ENCODE assay signal across 1 cellular context in the genomic region with DNA sequence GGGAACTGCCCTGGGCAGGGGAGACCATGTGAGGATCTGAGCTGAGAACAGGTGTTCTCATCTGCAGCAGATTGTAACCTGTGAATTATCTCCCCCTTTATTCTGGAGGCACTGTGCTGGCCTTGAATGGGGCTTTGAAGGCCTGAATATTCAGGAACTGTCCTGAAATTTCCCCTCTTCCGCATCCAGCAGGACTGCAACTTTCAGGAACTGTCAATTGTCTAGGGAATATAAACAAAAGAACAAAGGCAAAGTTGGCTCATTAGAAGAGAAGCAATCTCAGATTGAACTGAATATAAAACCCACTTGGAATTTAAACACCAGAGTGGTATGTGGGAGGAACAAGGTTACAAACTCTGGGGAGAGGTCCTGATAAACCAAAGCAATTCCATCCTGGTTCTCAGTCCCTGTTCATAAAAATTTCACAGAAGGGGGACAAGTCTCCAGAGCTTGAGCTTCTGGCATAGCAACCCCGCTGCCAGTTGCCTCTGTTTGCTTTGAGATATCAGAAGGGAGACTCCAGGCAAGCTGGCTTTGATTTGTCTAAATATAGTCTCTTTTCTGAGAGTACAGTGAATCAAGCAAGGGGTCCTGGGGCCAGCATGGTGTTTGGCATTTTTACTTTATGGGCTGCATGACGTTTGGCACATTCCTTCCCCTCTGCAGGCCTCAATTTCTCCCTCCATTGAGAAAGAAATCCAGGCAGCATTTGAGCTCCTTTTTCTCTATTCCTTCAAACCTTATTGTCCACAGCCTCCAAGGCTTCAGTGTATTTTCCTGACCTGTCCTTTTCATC.
TF ChIP-seq lines count a peak whose summit lies in the region.

No MANE protein-coding gene starts in this region.

TF ChIP-seq in WTC11, 78 proteins besides CTCF, POLR2A, EP300 and RAD21:
- TF ChIP-seq GTF2I (CRISPR knock-in tag; conservative IDR thresholded peaks at IDR 0.05) = no peak
- TF ChIP-seq CREB1 (CRISPR knock-in tag; IDR thresholded peaks at IDR 0.05) = no peak
- TF ChIP-seq, protein P1, sequence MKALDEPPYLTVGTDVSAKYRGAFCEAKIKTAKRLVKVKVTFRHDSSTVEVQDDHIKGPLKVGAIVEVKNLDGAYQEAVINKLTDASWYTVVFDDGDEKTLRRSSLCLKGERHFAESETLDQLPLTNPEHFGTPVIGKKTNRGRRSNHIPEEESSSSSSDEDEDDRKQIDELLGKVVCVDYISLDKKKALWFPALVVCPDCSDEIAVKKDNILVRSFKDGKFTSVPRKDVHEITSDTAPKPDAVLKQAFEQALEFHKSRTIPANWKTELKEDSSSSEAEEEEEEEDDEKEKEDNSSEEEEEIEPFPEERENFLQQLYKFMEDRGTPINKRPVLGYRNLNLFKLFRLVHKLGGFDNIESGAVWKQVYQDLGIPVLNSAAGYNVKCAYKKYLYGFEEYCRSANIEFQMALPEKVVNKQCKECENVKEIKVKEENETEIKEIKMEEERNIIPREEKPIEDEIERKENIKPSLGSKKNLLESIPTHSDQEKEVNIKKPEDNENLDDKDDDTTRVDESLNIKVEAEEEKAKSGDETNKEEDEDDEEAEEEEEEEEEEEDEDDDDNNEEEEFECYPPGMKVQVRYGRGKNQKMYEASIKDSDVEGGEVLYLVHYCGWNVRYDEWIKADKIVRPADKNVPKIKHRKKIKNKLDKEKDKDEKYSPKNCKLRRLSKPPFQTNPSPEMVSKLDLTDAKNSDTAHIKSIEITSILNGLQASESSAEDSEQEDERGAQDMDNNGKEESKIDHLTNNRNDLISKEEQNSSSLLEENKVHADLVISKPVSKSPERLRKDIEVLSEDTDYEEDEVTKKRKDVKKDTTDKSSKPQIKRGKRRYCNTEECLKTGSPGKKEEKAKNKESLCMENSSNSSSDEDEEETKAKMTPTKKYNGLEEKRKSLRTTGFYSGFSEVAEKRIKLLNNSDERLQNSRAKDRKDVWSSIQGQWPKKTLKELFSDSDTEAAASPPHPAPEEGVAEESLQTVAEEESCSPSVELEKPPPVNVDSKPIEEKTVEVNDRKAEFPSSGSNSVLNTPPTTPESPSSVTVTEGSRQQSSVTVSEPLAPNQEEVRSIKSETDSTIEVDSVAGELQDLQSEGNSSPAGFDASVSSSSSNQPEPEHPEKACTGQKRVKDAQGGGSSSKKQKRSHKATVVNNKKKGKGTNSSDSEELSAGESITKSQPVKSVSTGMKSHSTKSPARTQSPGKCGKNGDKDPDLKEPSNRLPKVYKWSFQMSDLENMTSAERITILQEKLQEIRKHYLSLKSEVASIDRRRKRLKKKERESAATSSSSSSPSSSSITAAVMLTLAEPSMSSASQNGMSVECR (CRISPR knock-in tag; IDR thresholded peaks at IDR 0.05; ENCODE audit: borderline replicate concordance) = no peak
- TF ChIP-seq KAT7 (CRISPR knock-in tag; IDR thresholded peaks at IDR 0.05; ENCODE audit: borderline replicate concordance) = no peak
- TF ChIP-seq, protein P2, sequence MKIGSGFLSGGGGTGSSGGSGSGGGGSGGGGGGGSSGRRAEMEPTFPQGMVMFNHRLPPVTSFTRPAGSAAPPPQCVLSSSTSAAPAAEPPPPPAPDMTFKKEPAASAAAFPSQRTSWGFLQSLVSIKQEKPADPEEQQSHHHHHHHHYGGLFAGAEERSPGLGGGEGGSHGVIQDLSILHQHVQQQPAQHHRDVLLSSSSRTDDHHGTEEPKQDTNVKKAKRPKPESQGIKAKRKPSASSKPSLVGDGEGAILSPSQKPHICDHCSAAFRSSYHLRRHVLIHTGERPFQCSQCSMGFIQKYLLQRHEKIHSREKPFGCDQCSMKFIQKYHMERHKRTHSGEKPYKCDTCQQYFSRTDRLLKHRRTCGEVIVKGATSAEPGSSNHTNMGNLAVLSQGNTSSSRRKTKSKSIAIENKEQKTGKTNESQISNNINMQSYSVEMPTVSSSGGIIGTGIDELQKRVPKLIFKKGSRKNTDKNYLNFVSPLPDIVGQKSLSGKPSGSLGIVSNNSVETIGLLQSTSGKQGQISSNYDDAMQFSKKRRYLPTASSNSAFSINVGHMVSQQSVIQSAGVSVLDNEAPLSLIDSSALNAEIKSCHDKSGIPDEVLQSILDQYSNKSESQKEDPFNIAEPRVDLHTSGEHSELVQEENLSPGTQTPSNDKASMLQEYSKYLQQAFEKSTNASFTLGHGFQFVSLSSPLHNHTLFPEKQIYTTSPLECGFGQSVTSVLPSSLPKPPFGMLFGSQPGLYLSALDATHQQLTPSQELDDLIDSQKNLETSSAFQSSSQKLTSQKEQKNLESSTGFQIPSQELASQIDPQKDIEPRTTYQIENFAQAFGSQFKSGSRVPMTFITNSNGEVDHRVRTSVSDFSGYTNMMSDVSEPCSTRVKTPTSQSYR (CRISPR knock-in tag; IDR thresholded peaks at IDR 0.05) = no peak
- no peak for TF ChIP-seq PRRX2 (CRISPR knock-in tag; IDR thresholded peaks at IDR 0.05)
- TF ChIP-seq, protein P3, sequence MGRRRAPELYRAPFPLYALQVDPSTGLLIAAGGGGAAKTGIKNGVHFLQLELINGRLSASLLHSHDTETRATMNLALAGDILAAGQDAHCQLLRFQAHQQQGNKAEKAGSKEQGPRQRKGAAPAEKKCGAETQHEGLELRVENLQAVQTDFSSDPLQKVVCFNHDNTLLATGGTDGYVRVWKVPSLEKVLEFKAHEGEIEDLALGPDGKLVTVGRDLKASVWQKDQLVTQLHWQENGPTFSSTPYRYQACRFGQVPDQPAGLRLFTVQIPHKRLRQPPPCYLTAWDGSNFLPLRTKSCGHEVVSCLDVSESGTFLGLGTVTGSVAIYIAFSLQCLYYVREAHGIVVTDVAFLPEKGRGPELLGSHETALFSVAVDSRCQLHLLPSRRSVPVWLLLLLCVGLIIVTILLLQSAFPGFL (CRISPR knock-in tag; IDR thresholded peaks at IDR 0.05; ENCODE audit: borderline replicate concordance) = no peak
- TF ChIP-seq, protein P4, sequence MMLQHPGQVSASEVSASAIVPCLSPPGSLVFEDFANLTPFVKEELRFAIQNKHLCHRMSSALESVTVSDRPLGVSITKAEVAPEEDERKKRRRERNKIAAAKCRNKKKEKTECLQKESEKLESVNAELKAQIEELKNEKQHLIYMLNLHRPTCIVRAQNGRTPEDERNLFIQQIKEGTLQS (CRISPR knock-in tag; conservative IDR thresholded peaks at IDR 0.05) = no peak
- no peak for TF ChIP-seq NR3C1 (CRISPR knock-in tag; conservative IDR thresholded peaks at IDR 0.05; ENCODE audit: low read depth)
- TF ChIP-seq FOXP1 (CRISPR knock-in tag; IDR thresholded peaks at IDR 0.05; ENCODE audit: borderline replicate concordance) = no peak
- TF ChIP-seq NFYB (CRISPR knock-in tag; conservative IDR thresholded peaks at IDR 0.05; ENCODE audit: low read depth) = no peak
- TF ChIP-seq, protein P5, sequence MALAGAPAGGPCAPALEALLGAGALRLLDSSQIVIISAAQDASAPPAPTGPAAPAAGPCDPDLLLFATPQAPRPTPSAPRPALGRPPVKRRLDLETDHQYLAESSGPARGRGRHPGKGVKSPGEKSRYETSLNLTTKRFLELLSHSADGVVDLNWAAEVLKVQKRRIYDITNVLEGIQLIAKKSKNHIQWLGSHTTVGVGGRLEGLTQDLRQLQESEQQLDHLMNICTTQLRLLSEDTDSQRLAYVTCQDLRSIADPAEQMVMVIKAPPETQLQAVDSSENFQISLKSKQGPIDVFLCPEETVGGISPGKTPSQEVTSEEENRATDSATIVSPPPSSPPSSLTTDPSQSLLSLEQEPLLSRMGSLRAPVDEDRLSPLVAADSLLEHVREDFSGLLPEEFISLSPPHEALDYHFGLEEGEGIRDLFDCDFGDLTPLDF (CRISPR knock-in tag; IDR thresholded peaks at IDR 0.05) = no peak
- TF ChIP-seq FOXK1 (CRISPR knock-in tag; IDR thresholded peaks at IDR 0.05) = no peak
- TF ChIP-seq EMX1 (CRISPR knock-in tag; IDR thresholded peaks at IDR 0.05) = no peak
- TF ChIP-seq, protein P6, sequence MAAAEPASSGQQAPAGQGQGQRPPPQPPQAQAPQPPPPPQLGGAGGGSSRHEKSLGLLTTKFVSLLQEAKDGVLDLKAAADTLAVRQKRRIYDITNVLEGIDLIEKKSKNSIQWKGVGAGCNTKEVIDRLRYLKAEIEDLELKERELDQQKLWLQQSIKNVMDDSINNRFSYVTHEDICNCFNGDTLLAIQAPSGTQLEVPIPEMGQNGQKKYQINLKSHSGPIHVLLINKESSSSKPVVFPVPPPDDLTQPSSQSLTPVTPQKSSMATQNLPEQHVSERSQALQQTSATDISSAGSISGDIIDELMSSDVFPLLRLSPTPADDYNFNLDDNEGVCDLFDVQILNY (CRISPR knock-in tag; IDR thresholded peaks at IDR 0.05) = no peak
- TF ChIP-seq ELF4 (CRISPR knock-in tag; IDR thresholded peaks at IDR 0.05; ENCODE audit: low read depth) = no peak
- TF ChIP-seq ZNF219 (CRISPR knock-in tag; IDR thresholded peaks at IDR 0.05; ENCODE audit: borderline replicate concordance) = no peak
- no peak for TF ChIP-seq RORB (CRISPR knock-in tag; IDR thresholded peaks at IDR 0.05)
- no peak for TF ChIP-seq SOX15 (CRISPR knock-in tag; IDR thresholded peaks at IDR 0.05)
